ENCODE assay signal across 8 cellular contexts in the genomic region with DNA sequence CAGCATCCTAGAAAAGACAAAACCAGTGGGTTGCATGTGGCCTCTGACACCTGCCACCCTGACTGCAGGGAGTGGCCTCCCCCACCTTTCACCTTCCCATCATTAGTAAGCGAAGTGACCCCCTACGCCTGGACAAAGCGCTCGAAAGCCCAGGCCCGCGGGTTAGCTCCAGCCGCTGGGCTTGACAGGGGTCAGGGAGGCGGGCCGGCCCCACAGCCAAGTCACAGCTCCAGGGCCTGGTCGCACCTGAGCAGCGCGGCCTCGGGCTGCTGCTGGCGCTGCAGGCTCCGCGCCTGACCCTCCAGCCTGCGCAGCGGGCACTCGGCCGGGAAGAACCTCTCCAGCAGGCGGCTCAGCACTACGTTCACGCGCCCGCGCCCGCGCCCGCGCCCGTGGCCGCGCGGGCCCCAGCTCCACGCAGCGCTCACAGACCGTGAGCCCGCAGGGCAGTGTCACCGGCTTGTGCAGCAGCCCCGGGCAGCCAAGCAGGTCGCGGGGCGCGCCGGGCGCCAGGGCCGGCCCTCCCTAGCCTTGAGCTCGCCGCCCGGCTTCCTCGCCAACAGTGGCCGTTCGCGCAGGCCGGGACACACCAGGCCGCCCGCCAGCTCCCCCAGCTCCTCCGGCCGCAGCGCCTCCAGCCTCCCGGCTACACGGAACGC.
DNase-seq lines count a peak whose midpoint lies in the region; ATAC-seq and TF ChIP-seq lines count a peak whose summit lies in the region.
"Not testable (repeated sequence)": the region's sequence is repeated elsewhere in the genome, so short reads cannot be mapped to it uniquely, and the experiment has no call there.

No MANE protein-coding gene starts in this region.

- H2AFZ ChIP-seq in PC-3 (ENCODE audit: low read length): not testable (repeated sequence)

- H3K27me3 ChIP-seq in CD4-positive, CD25-positive, alpha-beta regulatory T cell (ENCODE audit: control insufficient read depth, insufficient read depth, low read length); PC-3 (ENCODE audit: low read length); psoas muscle (ENCODE audit: insufficient read depth in 3 of 3, low read length in 2 of 3): not testable (repeated sequence)

- TF ChIP-seq CTCF in PC-3 (conservative IDR thresholded peaks at IDR 0.05; ENCODE audit: low read depth, low read length); epithelial cell of esophagus (IDR thresholded peaks at IDR 0.05; ENCODE audit: insufficient read depth, low read depth, low read length, missing control alignments); psoas muscle (IDR thresholded peaks at IDR 0.05): not testable (repeated sequence)

- H3K4me3 ChIP-seq in CD4-positive, CD25-positive, alpha-beta regulatory T cell (ENCODE audit: low read depth, low read length); epithelial cell of esophagus (ENCODE audit: low read length): not testable (repeated sequence)
- H3K4me3 ChIP-seq in PC-3 (ENCODE audit: low read length) (peak overlapping the region; percentile 65; the same call in 1 of the 2 replicates), psoas muscle (peak overlapping the region; percentile 65)

- not testable (repeated sequence) for H3K36me3 Mint-ChIP-seq in CD4-positive, CD25-positive, alpha-beta regulatory T cell; activated naive CD4-positive, alpha-beta T cell treated with anti-CD3 and anti-CD28 coated beads, Interleukin-2, amount 50 U/mL, for 72 hours

- H3K9me3 Mint-ChIP-seq in CD4-positive, CD25-positive, alpha-beta regulatory T cell; activated naive CD4-positive, alpha-beta T cell treated with anti-CD3 and anti-CD28 coated beads, Interleukin-2, amount 50 U/mL, for 72 hours: not testable (repeated sequence)

- intact Hi-C loops in PC-3 (cut with micrococcal nuclease); psoas muscle (cut with DNase I): not testable (repeated sequence)

- H3K27ac ChIP-seq in CD4-positive, CD25-positive, alpha-beta regulatory T cell (ENCODE audit: insufficient read depth, low read length, poor library complexity, severe bottlenecking); PC-3 (ENCODE audit: low read length): not testable (repeated sequence)
- peak overlapping the region; percentile 69 for H3K27ac ChIP-seq in psoas muscle

- POLR2A ChIA-PET in PC-3 (lab: Charles Lee; ENCODE audit: unreplicated experiment): not testable (repeated sequence)

- H3K27ac Mint-ChIP-seq in CD4-positive, CD25-positive, alpha-beta regulatory T cell; activated naive CD4-positive, alpha-beta T cell treated with anti-CD3 and anti-CD28 coated beads, Interleukin-2, amount 50 U/mL, for 72 hours: not testable (repeated sequence)

- H3K4me2 ChIP-seq in PC-3 (ENCODE audit: low read length): peak overlapping the region; percentile 41; the same call in 1 of the 2 replicates

- H3K9ac ChIP-seq in PC-3 (ENCODE audit: low read length): not testable (repeated sequence)

- peak; percentile 46 to 77 for ATAC-seq in CD4-positive, CD25-positive, alpha-beta regulatory T cell (ENCODE audit: low read depth in 2 of 2)
- ATAC-seq in PC-3 (peak; percentile 99), psoas muscle (peak; percentile 88 to 91 (median 88))
- peak; percentile 77 to 85 for ATAC-seq in activated naive CD4-positive, alpha-beta T cell treated with anti-CD3 and anti-CD28 coated beads, Interleukin-2, amount 50 U/mL, for 72 hours
- ATAC-seq in stimulated activated naive CD8-positive, alpha-beta T cell treated with anti-CD3 and anti-CD28 coated beads, Interleukin-15, Interleukin-2, amounts not matched to agents 100 U/mL and 50 U/mL, for 24 hours: not testable (repeated sequence)

- H4K20me1 ChIP-seq in PC-3 (ENCODE audit: low read length): not testable (repeated sequence)

- H3K9me2 ChIP-seq in PC-3 (replicated peaks; ENCODE audit: low read length): not testable (repeated sequence)

- BruUV-seq in PC-3 (replicated peaks; lab: Mats Ljungman, UMichigan): not testable (repeated sequence)

- H3K4me1 Mint-ChIP-seq in CD4-positive, CD25-positive, alpha-beta regulatory T cell: not testable (repeated sequence)

- H3K79me2 ChIP-seq in PC-3 (ENCODE audit: low read length): not testable (repeated sequence)

- WGBS in psoas muscle, 3 donors: 0 to 14% (median 10%) methylated on average over 1 to 53 of the region's 63 CpGs

- H3F3A ChIP-seq in PC-3 (ENCODE audit: low read length, unreplicated experiment): not testable (repeated sequence)

- DNase-seq in CD4-positive, CD25-positive, alpha-beta regulatory T cell: peak; percentile 10 to 37 (median 13)
- DNase-seq in PC-3 (peak; percentile 45), epithelial cell of esophagus (ENCODE audit: low read depth) (peak; percentile 4), left kidney (ENCODE audit: low read depth, low spot score) (peak; percentile 26), psoas muscle (peak; percentile 23 to 58)
- DNase-seq in activated CD4-positive, alpha-beta T cell treated with anti-CD3 and anti-CD28 coated beads, Interleukin-2, amount 50 U/mL, for 48 hours: peak; percentile 20 to 25
- DNase-seq in activated naive CD4-positive, alpha-beta T cell treated with anti-CD3 and anti-CD28 coated beads, Interleukin-2, amount 50 U/mL, for 72 hours (ENCODE audit: low spot score in 2 of 2): peak in 1 of 2 donors; percentile 42
- peak; percentile 15 for DNase-seq in stimulated activated naive CD8-positive, alpha-beta T cell treated with anti-CD3 and anti-CD28 coated beads, Interleukin-15, Interleukin-2, amounts not matched to agents 100 U/mL and 50 U/mL, for 24 hours

- H3K36me3 ChIP-seq in CD4-positive, CD25-positive, alpha-beta regulatory T cell (ENCODE audit: control insufficient read depth, insufficient read depth, low read length); PC-3 (ENCODE audit: low read depth, low read length); psoas muscle (ENCODE audit: insufficient read depth in 1 of 2, low read depth in 1 of 2): not testable (repeated sequence)

- not testable (repeated sequence) for H3K4me3 Mint-ChIP-seq in CD4-positive, CD25-positive, alpha-beta regulatory T cell

- CTCF ChIA-PET in PC-3 (lab: Charles Lee): not testable (repeated sequence)

- H3K4me1 ChIP-seq in CD4-positive, CD25-positive, alpha-beta regulatory T cell (ENCODE audit: control insufficient read depth, insufficient read depth, low read length, poor library complexity, severe bottlenecking); PC-3 (ENCODE audit: insufficient read depth, low read length); psoas muscle: not testable (repeated sequence)

- peaks cover 10% of the 10 kb centered on the region for H3K27me3 Mint-ChIP-seq in CD4-positive, CD25-positive, alpha-beta regulatory T cell

- not testable (repeated sequence) for H3K9me3 ChIP-seq in CD4-positive, CD25-positive, alpha-beta regulatory T cell (ENCODE audit: control insufficient read depth in 2 of 2, low read length in 2 of 2); PC-3 (ENCODE audit: low read length); psoas muscle
